In genomic region chr15:98800437-98801233, GRCh38 we compare ENCODE assay signal across 8 cellular contexts.
A peak's percentile ranks its signal among the peaks of the same experiment; 100 is the strongest.
DNase-seq lines count a peak whose midpoint lies in the region; ATAC-seq and TF ChIP-seq lines count a peak whose summit lies in the region.

No MANE protein-coding gene starts in this region.

- DNase-seq in AG04450 (ENCODE audit: low read depth, low spot score) (peak; percentile 66), HS-27A (ENCODE audit: low read depth) (peak; percentile 85), PC-9 (peak; percentile 50 to 81), colonic mucosa (peak; percentile 69), left colon (peak in 1 of 2 donors; percentile 38), superior temporal gyrus (ENCODE audit: extremely low spot score) (peak; percentile 93)

- H3K79me2 ChIP-seq in PC-9 (ENCODE audit: low read depth): peaks cover 84% of the 10 kb centered on the region

- H3K4me2 ChIP-seq in PC-9: peak overlapping the region; percentile 82

- no TSS peak for BruUV-seq in PC-9 (replicated peaks; lab: Mats Ljungman, UMichigan)

- H3K4me3 ChIP-seq in AG04450 (ENCODE audit: low read depth, low read length) (peak overlapping the region; percentile 37), PC-9 (peak overlapping the region; percentile 49; the same call in 1 of the 2 replicates), colonic mucosa (no peak overlapping the region)

- no peaks in the 10 kb centered on the region for H3K9me3 ChIP-seq in AG04450 (ENCODE audit: control insufficient read depth, insufficient read depth, low read length)
- H3K9me3 ChIP-seq in PC-9 (ENCODE audit: insufficient read depth, low read depth): no peaks in the 10 kb centered on the region
- no peaks in the 10 kb centered on the region for H3K9me3 ChIP-seq in colonic mucosa

- ATAC-seq in left colon: peak; percentile 67
- no peak for ATAC-seq in HG03520 (IDR thresholded peaks at IDR 0.05; ENCODE audit: unreplicated experiment)
- ATAC-seq in HG03439 (IDR thresholded peaks at IDR 0.05; ENCODE audit: unreplicated experiment): no peak

- TF ChIP-seq CTCF in AG04450 (IDR thresholded peaks at IDR 0.05; ENCODE audit: low read depth, low read length): no peak
- TF ChIP-seq CTCF in PC-9 (conservative IDR thresholded peaks at IDR 0.05): no peak
- no peak for TF ChIP-seq CTCF in colonic mucosa (IDR thresholded peaks at IDR 0.05)

- H3F3A ChIP-seq in PC-9 (ENCODE audit: insufficient read depth, low read depth): peaks cover 56% of the 10 kb centered on the region

- peak overlapping the region in 1 of 2 donors; percentile 15 for H3K9ac ChIP-seq in colonic mucosa (ENCODE audit: low read depth in 2 of 2, low read length in 2 of 2)

- peaks cover 67% of the 10 kb centered on the region for H3K4me1 ChIP-seq in PC-9 (replicated peaks; ENCODE audit: insufficient read depth)
- H3K4me1 ChIP-seq in colonic mucosa: peaks cover 13% of the 10 kb centered on the region

- CTCF ChIA-PET in AG04450 (lab: Charles Lee): interaction anchor here (3.6 kb wide), 1 partner anchor 21 kb away, joined by 14 read pairs; no protein-coding TSS in a partner anchor
- CTCF ChIA-PET in PC-9 (lab: Charles Lee): interaction anchor here (0.7 kb wide), 1 partner anchor 110 kb away, joined by 4 read pairs; no protein-coding TSS in a partner anchor

- no peak overlapping the region for H2AFZ ChIP-seq in PC-9

- intact Hi-C loops in PC-9 (cut with micrococcal nuclease; ENCODE audit: unreplicated experiment): loop anchor here (1.0 to 2.0 kb wide), 3 partner anchors 53 to 96 kb away; no protein-coding TSS in a partner anchor
- intact Hi-C loops in colonic mucosa (cut with DNase I): no loop called here
- intact Hi-C loops in left colon (cut with DNase I, micrococcal nuclease): no loop called here

- peak overlapping the region; percentile 73 for H3K27ac ChIP-seq in AG04450 (ENCODE audit: low read depth, low read length)
- H3K27ac ChIP-seq in PC-9: peak overlapping the region; percentile 85
- H3K27ac ChIP-seq in colonic mucosa: peak overlapping the region; percentile 23

- H3K9me2 ChIP-seq in PC-9 (ENCODE audit: insufficient read depth): no peaks in the 10 kb centered on the region

- H3K36me3 ChIP-seq in PC-9 (ENCODE audit: low read depth) (no peaks in the 10 kb centered on the region), colonic mucosa (no peaks in the 10 kb centered on the region)

- POLR2A ChIA-PET in AG04450 (lab: Yijun Ruan, JAX): no interaction called here
- POLR2A ChIA-PET in PC-9 (lab: Charles Lee; ENCODE audit: unreplicated experiment): no interaction called here

- peaks cover 11% of the 10 kb centered on the region for H4K20me1 ChIP-seq in PC-9 (ENCODE audit: insufficient read depth)

- no peaks in the 10 kb centered on the region for H3K27me3 ChIP-seq in AG04450 (ENCODE audit: control insufficient read depth, insufficient read depth, low read length)
- no peaks in the 10 kb centered on the region for H3K27me3 ChIP-seq in PC-9 (ENCODE audit: insufficient read depth, low read depth)
- no peaks in the 10 kb centered on the region for H3K27me3 ChIP-seq in colonic mucosa

Comparison
In these comparisons a context has a peak if more than half of its experiments do, and no peak if none do; other contexts are left out.
1. H3K27ac ChIP-seq: peak in every context shown above with its lines; median percentile 85 in PC-9; 73 in AG04450; 23 in colonic mucosa.